In the genomic region with DNA sequence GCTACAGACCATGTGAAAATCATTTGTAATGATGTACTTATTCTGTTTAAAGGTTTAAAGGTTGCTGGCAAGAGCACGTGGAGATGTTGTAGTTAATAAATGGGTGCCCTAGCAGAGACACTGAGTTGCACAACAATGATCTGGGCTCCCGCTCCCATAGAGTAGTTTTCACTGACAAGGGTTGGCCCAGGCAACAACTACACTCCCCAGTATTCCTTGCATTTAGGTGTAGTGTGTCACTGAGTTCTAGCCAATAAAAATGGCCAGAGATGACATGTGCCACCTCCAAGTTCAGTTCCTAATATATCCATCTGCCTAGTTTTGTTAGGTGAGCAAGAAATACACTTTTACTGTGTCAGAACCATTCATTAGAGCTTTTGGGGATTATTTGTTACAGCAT, we compare ENCODE assay signal across 9 cellular contexts.
"Had no signal": no experiment of that assay in that cellular context is flagged by ENCODE, and none has a peak within 500 bp of the region (broad histone marks: within the 10 kb centered on the region; RNA-seq: fewer than 3 reads in every experiment).

No MANE protein-coding gene starts in this region.

- H3K4me1 Mint-ChIP-seq: IgD-negative memory B cell had no signal

- ATAC-seq: HCT116, HepG2 had no signal

- H3K27ac Mint-ChIP-seq: HFFc6, IgD-negative memory B cell had no signal

- H2AFZ ChIP-seq: GM23248 had no signal

- H3K9me3 ChIP-seq: HAP-1 had no signal

- FAIRE-seq: HepG2 had no signal

- H3K27ac ChIP-seq: GM23248, HL-60 had no signal

- H3K9ac ChIP-seq: GM23248 had no signal

- H3K27me3 Mint-ChIP-seq: IgD-negative memory B cell had no signal

- H3K36me3 ChIP-seq: HAP-1 had no signal

- H3K4me3 ChIP-seq: GM23248, HAP-1 had no signal

- H3K36me3 Mint-ChIP-seq: IgD-negative memory B cell had no signal

- DNase-seq: GM23248, H7, HFFc6, KG1 had no signal

- H3K4me1 ChIP-seq: HAP-1 had no signal

- H3K4me3 Mint-ChIP-seq: HFFc6, IgD-negative memory B cell had no signal
